ENCODE assay signal across 11 cellular contexts in the genomic region with DNA sequence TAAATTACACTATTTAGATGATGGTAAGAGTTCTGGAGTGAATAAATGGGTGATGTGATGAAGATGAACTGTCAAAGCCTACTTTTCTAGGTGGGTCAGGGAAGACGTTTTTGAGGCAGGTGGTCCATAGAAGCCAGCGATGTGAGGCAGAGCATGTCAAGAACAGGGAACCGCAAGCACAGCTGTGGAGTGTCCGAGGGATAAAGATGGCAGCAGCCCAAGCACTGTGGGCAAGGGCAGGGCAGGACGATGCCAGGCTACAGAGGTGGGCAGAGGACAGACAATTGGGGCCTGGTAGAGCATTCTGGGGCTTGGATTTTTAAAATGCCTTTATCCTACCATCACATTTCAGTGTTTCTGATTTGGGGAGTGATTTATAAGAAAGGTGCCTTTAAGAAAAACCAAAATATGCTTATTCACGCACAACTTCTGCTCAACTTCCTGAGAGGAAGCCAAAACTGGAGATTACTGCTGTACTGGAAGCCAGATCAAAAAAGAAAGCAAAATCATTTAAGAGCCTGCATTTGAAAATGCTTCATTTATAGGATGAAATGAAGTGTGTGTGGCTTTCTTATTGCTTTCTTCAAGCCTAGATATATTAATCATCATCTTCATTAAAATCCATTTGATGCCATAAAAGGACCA.
DNase-seq lines count a peak whose midpoint lies in the region; ATAC-seq and TF ChIP-seq lines count a peak whose summit lies in the region.
"Had no signal": no experiment of that assay in that cellular context is flagged by ENCODE, and none has a peak within 500 bp of the region (broad histone marks: within the 10 kb centered on the region; RNA-seq: fewer than 3 reads in every experiment).

No MANE protein-coding gene starts in this region.

- H3K27me3 Mint-ChIP-seq in activated CD4-positive, alpha-beta T cell treated with anti-CD3 and anti-CD28 coated beads, Interleukin-2, amount 10 ng/mL, durations not matched to agents 24 days and 14 days: peaks cover 11% of the 10 kb centered on the region
- H3K27me3 Mint-ChIP-seq in dendritic cell treated with granulocyte-macrophage colony-stimulating factor and Interleukin-4, amounts not matched to agents 40 ng/mL and 50 ng/mL, for 4 days: no peaks in the 10 kb centered on the region

- H3K4me3 Mint-ChIP-seq in activated CD4-positive, alpha-beta T cell treated with anti-CD3 and anti-CD28 coated beads, Interleukin-2, amount 10 ng/mL, durations not matched to agents 24 days and 14 days: peak overlapping the region; percentile 38
- H3K4me3 Mint-ChIP-seq in dendritic cell treated with granulocyte-macrophage colony-stimulating factor and Interleukin-4, amounts not matched to agents 40 ng/mL and 50 ng/mL, for 4 days: peak overlapping the region; percentile 58

- no peaks in the 10 kb centered on the region for H3K9me3 Mint-ChIP-seq in activated CD4-positive, alpha-beta T cell treated with anti-CD3 and anti-CD28 coated beads, Interleukin-2, amount 10 ng/mL, durations not matched to agents 24 days and 14 days
- H3K9me3 Mint-ChIP-seq in dendritic cell treated with granulocyte-macrophage colony-stimulating factor and Interleukin-4, amounts not matched to agents 40 ng/mL and 50 ng/mL, for 4 days: no peaks in the 10 kb centered on the region

- H3K27me3 ChIP-seq in MM.1S (replicated peaks; ENCODE audit: insufficient read depth, low read length) (no peaks in the 10 kb centered on the region), skeletal muscle satellite cell (ENCODE audit: control insufficient read depth, insufficient read depth, low read length) (no peaks in the 10 kb centered on the region)

- H3K4me3 ChIP-seq in MM.1S (ENCODE audit: low read length) (peak overlapping the region; percentile 12; the same call in 1 of the 2 replicates), skeletal muscle satellite cell (ENCODE audit: low read length) (peak overlapping the region; percentile 45)

- no peak overlapping the region for H3K27ac Mint-ChIP-seq in activated CD4-positive, alpha-beta T cell treated with anti-CD3 and anti-CD28 coated beads, Interleukin-2, amount 10 ng/mL, durations not matched to agents 24 days and 14 days
- H3K27ac Mint-ChIP-seq in dendritic cell treated with granulocyte-macrophage colony-stimulating factor and Interleukin-4, amounts not matched to agents 40 ng/mL and 50 ng/mL, for 4 days: peak overlapping the region; percentile 61

- no peaks in the 10 kb centered on the region for H3K79me2 ChIP-seq in MM.1S (ENCODE audit: low read length)

- TF ChIP-seq CTCF in MM.1S (IDR thresholded peaks at IDR 0.05; ENCODE audit: low read length): no peak

- no peaks in the 10 kb centered on the region for H3K36me3 Mint-ChIP-seq in activated CD4-positive, alpha-beta T cell treated with anti-CD3 and anti-CD28 coated beads, Interleukin-2, amount 10 ng/mL, durations not matched to agents 24 days and 14 days (ENCODE audit: low read depth)
- no peaks in the 10 kb centered on the region for H3K36me3 Mint-ChIP-seq in dendritic cell treated with granulocyte-macrophage colony-stimulating factor and Interleukin-4, amounts not matched to agents 40 ng/mL and 50 ng/mL, for 4 days (ENCODE audit: low read depth)

- no peaks in the 10 kb centered on the region for H3K9me3 ChIP-seq in MM.1S (replicated peaks; ENCODE audit: insufficient read depth, low read length)
- no peaks in the 10 kb centered on the region for H3K9me3 ChIP-seq in skeletal muscle satellite cell (replicated peaks; ENCODE audit: low read length)

- peaks cover 4% of the 10 kb centered on the region for H3K4me1 Mint-ChIP-seq in activated CD4-positive, alpha-beta T cell treated with anti-CD3 and anti-CD28 coated beads, Interleukin-2, amount 10 ng/mL, durations not matched to agents 24 days and 14 days
- H3K4me1 Mint-ChIP-seq in dendritic cell treated with granulocyte-macrophage colony-stimulating factor and Interleukin-4, amounts not matched to agents 40 ng/mL and 50 ng/mL, for 4 days (ENCODE audit: low read depth): peaks cover 7% of the 10 kb centered on the region

- H2AFZ ChIP-seq in MM.1S (ENCODE audit: low read length): peak overlapping the region; percentile 88

- no peaks in the 10 kb centered on the region for H4K20me1 ChIP-seq in MM.1S (ENCODE audit: insufficient read depth, low read length)

- no peaks in the 10 kb centered on the region for H3K9me2 ChIP-seq in MM.1S (replicated peaks; ENCODE audit: insufficient read depth, low read length)

- intact Hi-C loops in activated CD4-positive, alpha-beta T cell treated with anti-CD3 and anti-CD28 coated beads, Interleukin-2, amount 10 ng/mL, durations not matched to agents 24 days and 14 days (cut with micrococcal nuclease): loop anchor here (1.0 kb wide), 1 partner anchor 393 kb away; no protein-coding TSS in a partner anchor
- intact Hi-C loops in dendritic cell treated with granulocyte-macrophage colony-stimulating factor and Interleukin-4, amounts not matched to agents 40 ng/mL and 50 ng/mL, for 4 days (cut with micrococcal nuclease): loop anchor here (2.0 to 10.0 kb wide), 5 partner anchors 108 to 394 kb away; no protein-coding TSS in a partner anchor

- H3K4me1 ChIP-seq in MM.1S (ENCODE audit: low read length) (peaks cover 8% of the 10 kb centered on the region; the same call in 1 of the 2 replicates), skeletal muscle satellite cell (ENCODE audit: control insufficient read depth, insufficient read depth, low read length) (peaks cover 6% of the 10 kb centered on the region)

- no peaks in the 10 kb centered on the region for H3K36me3 ChIP-seq in MM.1S (replicated peaks; ENCODE audit: insufficient read depth, low read length)
- H3K36me3 ChIP-seq in skeletal muscle satellite cell (ENCODE audit: insufficient read depth, low read length): no peaks in the 10 kb centered on the region

- no peak for ATAC-seq in HG02588 (IDR thresholded peaks at IDR 0.05; ENCODE audit: unreplicated experiment)
- ATAC-seq: sciatic nerve had no signal

- H3K9ac ChIP-seq in MM.1S (ENCODE audit: low read length) (peak overlapping the region; percentile 11; the same call in 1 of the 2 replicates), skeletal muscle satellite cell (ENCODE audit: low read depth, low read length) (peak overlapping the region; percentile 18)

- DNase-seq in activated CD4-positive, alpha-beta T cell treated with anti-CD3 and anti-CD28 coated beads, Interleukin-2, amount 10 ng/mL, durations not matched to agents 24 days and 14 days: no peak
- DNase-seq in activated CD4-positive, alpha-beta T cell treated with anti-CD3 and anti-CD28 coated beads for 48 hours: no peak
- peak; percentile 58 for DNase-seq in MM.1S
- DNase-seq in stimulated activated CD4-positive, alpha-beta T cell treated with anti-CD3 and anti-CD28 coated beads, Interleukin-2, amount 100 ng/mL, for 48 hours: no peak
- DNase-seq in GOT3 (lab: John Stamatoyannopoulos, UW): no peak
- DNase-seq: aorta, NCI-H146 had no signal

- H3K4me2 ChIP-seq in MM.1S (ENCODE audit: low read depth, low read length) (peak overlapping the region; percentile 57), skeletal muscle satellite cell (ENCODE audit: low read length) (peak overlapping the region; percentile 64)

- H3F3A ChIP-seq in MM.1S (ENCODE audit: insufficient read depth, low read length): no peaks in the 10 kb centered on the region

- H3K27ac ChIP-seq in MM.1S (ENCODE audit: low read length): peak overlapping the region; percentile 8; the same call in 1 of the 2 replicates
